ENCODE assay signal across 19 cellular contexts in genomic region chr12:50014342-50014741, GRCh38. TPM values are rescaled to one million over a fixed set of nuclear protein-coding genes. Genes with fewer than 3 reads are reported as not detected.
DNase-seq lines count a peak whose midpoint lies in the region; TF ChIP-seq lines count a peak whose summit lies in the region.
"Had no signal": no experiment of that assay in that cellular context is flagged by ENCODE, and none has a peak within 500 bp of the region (broad histone marks: within the 10 kb centered on the region; RNA-seq: fewer than 3 reads in every experiment).

No MANE protein-coding gene starts in this region.

- H3K4me2 ChIP-seq in Loucy (ENCODE audit: low read depth, low read length, poor library complexity, severe bottlenecking): peak overlapping the region; percentile 42

- 0 out of 2 replicates have a peak, but pooled peaks cover 2% of the 10 kb centered on the region for H3F3A ChIP-seq in Loucy (ENCODE audit: low read depth)

- intact Hi-C loops in activated CD4-positive, alpha-beta memory T cell treated with anti-CD3 and anti-CD28 coated beads for 36 hours (cut with micrococcal nuclease): no loop called here
- intact Hi-C loops in dorsolateral prefrontal cortex (cut with DNase I): no loop called here

- WGBS in suprapubic skin: 99% methylated on average over 3 of the region's 3 CpGs

- no peaks in the 10 kb centered on the region for H3K9me3 Mint-ChIP-seq in activated CD4-positive, alpha-beta memory T cell treated with anti-CD3 and anti-CD28 coated beads, Interleukin-2, amount 10 ng/mL, durations not matched to agents 7 days and 5 days
- H3K9me3 Mint-ChIP-seq in activated CD4-positive, alpha-beta memory T cell treated with anti-CD3 and anti-CD28 coated beads for 36 hours: no peaks in the 10 kb centered on the region

- TF ChIP-seq POLR2A in suprapubic skin (IDR thresholded peaks at IDR 0.05): no peak

- no peaks in the 10 kb centered on the region for H3K27me3 Mint-ChIP-seq in activated CD4-positive, alpha-beta memory T cell treated with anti-CD3 and anti-CD28 coated beads, Interleukin-2, amount 10 ng/mL, durations not matched to agents 7 days and 5 days
- no peaks in the 10 kb centered on the region for H3K27me3 Mint-ChIP-seq in activated CD4-positive, alpha-beta memory T cell treated with anti-CD3 and anti-CD28 coated beads for 36 hours

- H3K27me3 ChIP-seq in Loucy (ENCODE audit: insufficient read depth, low read length, poor library complexity, severe bottlenecking) (no peaks in the 10 kb centered on the region), dorsolateral prefrontal cortex (no peaks in the 10 kb centered on the region), suprapubic skin (no peaks in the 10 kb centered on the region)

- no peak for DNase-seq in activated CD4-positive, alpha-beta memory T cell treated with anti-CD3 and anti-CD28 coated beads, Interleukin-2, amount 10 ng/mL, durations not matched to agents 7 days and 5 days
- no peak for DNase-seq in activated CD4-positive, alpha-beta memory T cell treated with anti-CD3 and anti-CD28 coated beads for 36 hours
- DNase-seq in dorsolateral prefrontal cortex (no peak), substantia nigra (lab: John Stamatoyannopoulos, UW) (no peak), NCI-H748 treated with DMSO at 0.1 percent for 48 hours (lab: John Stamatoyannopoulos, UW) (no peak), NCI-H510A treated with DMSO at 0.1 percent for 48 hours (lab: John Stamatoyannopoulos, UW) (no peak), suprapubic skin (ENCODE audit: low spot score in 2 of 2) (no peak)
- DNase-seq: DMS153, GOT3, KBM-7, NCI-H1092, NCI-H146, NCI-H2081 treated with DMSO at 0.1 percent for 48 hours, NCI-H2227 treated with DMSO at 0.1 percent for 48 hours, NCI-H526 treated with DMSO at 0.1 percent for 48 hours, SIG-M5 had no signal

- H3K36me3 ChIP-seq in Loucy (ENCODE audit: insufficient read depth, low read length): peaks cover 55% of the 10 kb centered on the region
- H3K36me3 ChIP-seq in suprapubic skin: no peaks in the 10 kb centered on the region

- no peak overlapping the region for H3K4me3 Mint-ChIP-seq in activated CD4-positive, alpha-beta memory T cell treated with anti-CD3 and anti-CD28 coated beads, Interleukin-2, amount 10 ng/mL, durations not matched to agents 7 days and 5 days
- no peak overlapping the region for H3K4me3 Mint-ChIP-seq in activated CD4-positive, alpha-beta memory T cell treated with anti-CD3 and anti-CD28 coated beads for 36 hours

- H3K9me3 ChIP-seq in Loucy (ENCODE audit: insufficient read depth, low read depth, low read length): no peaks in the 10 kb centered on the region
- H3K9me3 ChIP-seq in suprapubic skin: no peaks in the 10 kb centered on the region

- H3K4me3 ChIP-seq in Loucy (ENCODE audit: low read length, poor library complexity, severe bottlenecking): no peak overlapping the region
- H3K4me3 ChIP-seq in dorsolateral prefrontal cortex: no peak overlapping the region
- no peak overlapping the region for H3K4me3 ChIP-seq in suprapubic skin

- no peaks in the 10 kb centered on the region for H3K9me2 ChIP-seq in Loucy (replicated peaks; ENCODE audit: low read depth, low read length)

- POLR2A ChIA-PET in activated CD4-positive, alpha-beta memory T cell treated with anti-CD3 and anti-CD28 coated beads, Interleukin-2, amount 10 ng/mL, durations not matched to agents 7 days and 5 days (lab: Charles Lee): interaction anchor here (2.3 kb wide), 1 partner anchor 11 kb away, joined by 12 read pairs; the partner anchor contains the start of gene RACGAP1
- POLR2A ChIA-PET in activated CD4-positive, alpha-beta memory T cell treated with anti-CD3 and anti-CD28 coated beads for 36 hours (lab: Charles Lee): interaction anchor here (0.9 kb wide), 1 partner anchor 8 kb away, joined by 3 read pairs; no protein-coding TSS in a partner anchor

- TF ChIP-seq CTCF in Loucy (conservative IDR thresholded peaks at IDR 0.05; ENCODE audit: low read length): no peak
- TF ChIP-seq CTCF in dorsolateral prefrontal cortex (IDR thresholded peaks at IDR 0.05 in 54 of 56, conservative IDR thresholded peaks at IDR 0.05 in 2 of 56; ENCODE audit: low read depth in 1 of 56, partially characterized antibody in 56 of 56): no peak
- no peak for TF ChIP-seq CTCF in suprapubic skin (IDR thresholded peaks at IDR 0.05)

- H3K9ac ChIP-seq in Loucy (ENCODE audit: low read depth, low read length, poor library complexity, severe bottlenecking): no peak overlapping the region

- peaks cover 27% of the 10 kb centered on the region for H4K20me1 ChIP-seq in Loucy (ENCODE audit: insufficient read depth, low read length, poor library complexity, severe bottlenecking)

- H3K27ac ChIP-seq in dorsolateral prefrontal cortex (peak overlapping the region in 58 of 59 donors; percentile 3 to 88 (median 74)), substantia nigra (ENCODE audit: low read depth, low read length, poor library complexity, severe bottlenecking) (peak overlapping the region; percentile 86), suprapubic skin (no peak overlapping the region)

- no peak for TF ChIP-seq EP300 in suprapubic skin (IDR thresholded peaks at IDR 0.05)

- H3K79me2 ChIP-seq in Loucy (ENCODE audit: insufficient read depth, low read length): peaks cover 94% of the 10 kb centered on the region

- peaks cover 47% of the 10 kb centered on the region for H3K36me3 Mint-ChIP-seq in activated CD4-positive, alpha-beta memory T cell treated with anti-CD3 and anti-CD28 coated beads, Interleukin-2, amount 10 ng/mL, durations not matched to agents 7 days and 5 days (ENCODE audit: low read depth)
- H3K36me3 Mint-ChIP-seq in activated CD4-positive, alpha-beta memory T cell treated with anti-CD3 and anti-CD28 coated beads for 36 hours: peaks cover 22% of the 10 kb centered on the region

- CTCF ChIA-PET in activated CD4-positive, alpha-beta memory T cell treated with anti-CD3 and anti-CD28 coated beads, Interleukin-2, amount 10 ng/mL, durations not matched to agents 7 days and 5 days (lab: Charles Lee): interaction anchor here (0.5 to 2.1 kb wide), 7 partner anchors 16 to 224 kb away, joined by 3 to 12 read pairs (median 4); no protein-coding TSS in a partner anchor
- CTCF ChIA-PET in activated CD4-positive, alpha-beta memory T cell treated with anti-CD3 and anti-CD28 coated beads for 36 hours (lab: Charles Lee): interaction anchor here (0.8 to 2.8 kb wide), 5 partner anchors 22 to 56 kb away, joined by 3 to 16 read pairs (median 4); no protein-coding TSS in a partner anchor

- H3K4me1 ChIP-seq in Loucy (ENCODE audit: insufficient read depth, low read length, poor library complexity, severe bottlenecking) (peaks cover 33% of the 10 kb centered on the region), suprapubic skin (peaks cover 12% of the 10 kb centered on the region)

- H3K4me1 Mint-ChIP-seq in activated CD4-positive, alpha-beta memory T cell treated with anti-CD3 and anti-CD28 coated beads, Interleukin-2, amount 10 ng/mL, durations not matched to agents 7 days and 5 days: peaks cover 33% of the 10 kb centered on the region
- H3K4me1 Mint-ChIP-seq in activated CD4-positive, alpha-beta memory T cell treated with anti-CD3 and anti-CD28 coated beads for 36 hours (ENCODE audit: low read depth): peaks cover 12% of the 10 kb centered on the region

- peak overlapping the region; percentile 22 for H3K27ac Mint-ChIP-seq in activated CD4-positive, alpha-beta memory T cell treated with anti-CD3 and anti-CD28 coated beads, Interleukin-2, amount 10 ng/mL, durations not matched to agents 7 days and 5 days
- H3K27ac Mint-ChIP-seq in activated CD4-positive, alpha-beta memory T cell treated with anti-CD3 and anti-CD28 coated beads for 36 hours: no peak overlapping the region

- H2AFZ ChIP-seq in Loucy (ENCODE audit: low read length): no peak overlapping the region

RNA-seq across cellular contexts. Expression of gene RACGAP1, which starts 11.0 kb away (rescaled TPM):
- total RNA-seq in activated CD4-positive, alpha-beta memory T cell treated with anti-CD3 and anti-CD28 coated beads, Interleukin-2, amount 10 ng/mL, durations not matched to agents 7 days and 5 days: 100 to 1,000 TPM; 172 to 179 TPM
- 100 to 1,000 TPM; 145 to 152 TPM for total RNA-seq in activated CD4-positive, alpha-beta memory T cell treated with anti-CD3 and anti-CD28 coated beads for 36 hours
- total RNA-seq in dorsolateral prefrontal cortex (10 to 100 TPM in 117 of 120 experiments, 1 to 10 TPM in 3; 9.2 to 27.7 (median 16.1) TPM), suprapubic skin (10 to 100 TPM; 13.8 to 20.4 (median 16.2) TPM)

RNA-seq across cellular contexts. Expression of gene AQP6, which starts 41.6 kb away (rescaled TPM):
- total RNA-seq in activated CD4-positive, alpha-beta memory T cell treated with anti-CD3 and anti-CD28 coated beads, Interleukin-2, amount 10 ng/mL, durations not matched to agents 7 days and 5 days: not detected
- not detected for total RNA-seq in activated CD4-positive, alpha-beta memory T cell treated with anti-CD3 and anti-CD28 coated beads for 36 hours
- total RNA-seq in dorsolateral prefrontal cortex (1 to 10 TPM in 92 of 120 experiments, under 1 TPM in 28; 0.34 to 8.9 (median 1.6) TPM), suprapubic skin (not detected)
- total RNA-seq: M059J, OCI-LY7 had no signal

RNA-seq across cellular contexts. Expression of gene ASIC1, which starts 43.1 kb away (rescaled TPM):
- under 1 TPM; 0.91 to 0.98 TPM for total RNA-seq in activated CD4-positive, alpha-beta memory T cell treated with anti-CD3 and anti-CD28 coated beads, Interleukin-2, amount 10 ng/mL, durations not matched to agents 7 days and 5 days
- 1 to 10 TPM; 1.1 to 1.6 TPM for total RNA-seq in activated CD4-positive, alpha-beta memory T cell treated with anti-CD3 and anti-CD28 coated beads for 36 hours
- total RNA-seq in dorsolateral prefrontal cortex: 10 to 100 TPM; 24.4 to 56.2 (median 38.4) TPM
- total RNA-seq in suprapubic skin: 1 to 10 TPM in 3 of 4 donors, under 1 TPM in 1; 0.59 to 2.2 (median 1.5) TPM

RNA-seq across cellular contexts. Expression of gene AQP5, which starts 52.7 kb away (rescaled TPM):
- total RNA-seq in activated CD4-positive, alpha-beta memory T cell treated with anti-CD3 and anti-CD28 coated beads, Interleukin-2, amount 10 ng/mL, durations not matched to agents 7 days and 5 days: not detected
- total RNA-seq in activated CD4-positive, alpha-beta memory T cell treated with anti-CD3 and anti-CD28 coated beads for 36 hours: not detected
- total RNA-seq in dorsolateral prefrontal cortex: 1 to 10 TPM in 46 of 120 experiments, under 1 TPM in 61, not detected in 13; 0.29 to 5.2 (median 0.92) TPM
- total RNA-seq in suprapubic skin: 100 to 1,000 TPM; 128 to 258 (median 196) TPM
- total RNA-seq: OCI-LY7 had no signal

Comparison
In these comparisons a context has a peak if more than half of its experiments do, and no peak if none do; other contexts are left out.
1. RNA of gene RACGAP1, which starts 11.0 kb away (total RNA-seq): 172 to 179 TPM in activated CD4-positive, alpha-beta memory T cell treated with anti-CD3 and anti-CD28 coated beads, Interleukin-2, amount 10 ng/mL, durations not matched to agents 7 days and 5 days and 145 to 152 TPM in activated CD4-positive, alpha-beta memory T cell treated with anti-CD3 and anti-CD28 coated beads for 36 hours; 13.8 to 20.4 TPM in suprapubic skin and 9.2 to 27.7 TPM in dorsolateral prefrontal cortex; every median in the first group is over 4 times any median in the second.
2. RNA of gene ASIC1, which starts 43.1 kb away (total RNA-seq): 24.4 to 56.2 TPM in dorsolateral prefrontal cortex; 0.59 to 2.2 TPM in suprapubic skin, 1.1 to 1.6 TPM in activated CD4-positive, alpha-beta memory T cell treated with anti-CD3 and anti-CD28 coated beads for 36 hours and 0.91 to 0.98 TPM in activated CD4-positive, alpha-beta memory T cell treated with anti-CD3 and anti-CD28 coated beads, Interleukin-2, amount 10 ng/mL, durations not matched to agents 7 days and 5 days; every median in the first group is over 4 times any median in the second.